In the genomic region with DNA sequence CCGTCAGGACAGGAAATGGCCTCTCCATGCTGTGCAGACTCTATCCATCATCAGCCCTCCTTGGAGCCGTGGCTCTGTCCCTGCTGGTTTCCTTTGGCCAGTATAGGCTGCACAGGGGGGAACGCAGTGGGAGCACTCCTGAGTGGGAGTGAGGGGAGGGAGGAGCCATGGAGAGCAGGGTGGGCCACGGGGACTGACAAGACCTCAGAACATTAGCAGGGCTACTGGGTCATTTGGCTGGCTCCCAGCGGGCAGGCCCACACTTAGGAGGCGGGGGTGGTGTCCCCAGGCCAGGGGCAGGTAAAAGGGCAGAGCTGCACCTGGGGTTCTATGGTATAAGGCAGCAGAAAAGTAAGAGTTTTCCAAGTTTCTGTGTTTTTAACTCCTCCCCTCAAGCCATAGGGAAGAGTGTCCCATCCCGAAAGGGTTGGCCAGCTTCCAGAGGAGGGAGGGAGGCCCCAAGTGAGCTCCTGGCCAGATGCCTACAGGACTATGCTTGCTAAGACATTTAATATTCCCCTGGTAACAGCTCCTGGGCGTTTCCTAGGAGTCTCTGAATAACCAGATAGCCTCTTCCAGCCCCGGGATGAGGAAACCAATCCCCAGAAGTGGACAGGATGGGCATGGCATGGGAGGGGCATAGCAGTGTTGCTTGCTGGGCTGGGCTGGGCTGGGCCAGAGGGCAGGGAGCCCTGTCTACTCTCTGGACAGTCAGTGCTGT, we compare ENCODE assay signal across 11 cellular contexts. TPM values are rescaled to one million over a fixed set of nuclear protein-coding genes. Genes with fewer than 3 reads are reported as not detected.
A peak's percentile ranks its signal among the peaks of the same experiment; 100 is the strongest.
DNase-seq lines count a peak whose midpoint lies in the region; ATAC-seq and TF ChIP-seq lines count a peak whose summit lies in the region.
"Had no signal": no experiment of that assay in that cellular context is flagged by ENCODE, and none has a peak within 500 bp of the region (broad histone marks: within the 10 kb centered on the region; RNA-seq: fewer than 3 reads in every experiment).

No MANE protein-coding gene starts in this region.

- H3K4me3 ChIP-seq in upper lobe of right lung, result no peak overlapping the region

- intact Hi-C loops in upper lobe of right lung (cut with DNase I), result no loop called here

- no peaks in the 10 kb centered on the region for H3K36me3 ChIP-seq in upper lobe of right lung

- no peak for TF ChIP-seq CTCF in upper lobe of right lung (IDR thresholded peaks at IDR 0.05)

- peaks cover 5% of the 10 kb centered on the region for H3K4me1 ChIP-seq in upper lobe of right lung

- no peak overlapping the region for H3K27ac ChIP-seq in upper lobe of right lung
- H3K27ac ChIP-seq: C4-2B had no signal

- ATAC-seq in upper lobe of right lung (peak; percentile 65), GM21360 (IDR thresholded peaks at IDR 0.05; ENCODE audit: unreplicated experiment) (no peak), HG02981 (IDR thresholded peaks at IDR 0.05; ENCODE audit: unreplicated experiment) (no peak)

- no peaks in the 10 kb centered on the region for H3K27me3 ChIP-seq in upper lobe of right lung

- no peaks in the 10 kb centered on the region for H3K9me3 ChIP-seq in upper lobe of right lung

- DNase-seq in activated CD4-positive, alpha-beta T cell treated with anti-CD3 and anti-CD28 coated beads for 48 hours, result peak; percentile 1
- DNase-seq in activated CD4-positive, alpha-beta T cell treated with anti-CD3 and anti-CD28 coated beads for 4 hours, result no peak
- DNase-seq in amniotic stem cell (lab: John Stamatoyannopoulos, UW) (peak; percentile 76), islet precursor cell (peak; percentile 54), upper lobe of right lung (no peak), NOMO-1 treated with dmso at 0.1 percent for 144 hours (lab: John Stamatoyannopoulos, UW; ENCODE audit: unreplicated experiment) (no peak)
- DNase-seq: activated naive CD8-positive, alpha-beta T cell treated with anti-CD3 and anti-CD28 coated beads for 36 hours; NCI-H526 treated with DMSO at 0.1 percent for 48 hours had no signal

RNA-seq across cellular contexts. Expression of gene OPN4, which starts 5.5 kb away (rescaled TPM):
- not detected for total RNA-seq in upper lobe of right lung
- total RNA-seq: activated naive CD8-positive, alpha-beta T cell treated with anti-CD3 and anti-CD28 coated beads for 36 hours had no signal

RNA-seq across cellular contexts. Expression of gene LDB3, which starts 19.4 kb away (rescaled TPM):
- 2.5 TPM for total RNA-seq in upper lobe of right lung

Comparison
In these comparisons a context has a peak if more than half of its experiments do, and no peak if none do; other contexts are left out.
1. DNase-seq: peak in activated CD4-positive, alpha-beta T cell treated with anti-CD3 and anti-CD28 coated beads for 48 hours (single experiment), amniotic stem cell (single experiment) and islet precursor cell (single experiment); none in activated CD4-positive, alpha-beta T cell treated with anti-CD3 and anti-CD28 coated beads for 4 hours (0 of 2), upper lobe of right lung (single experiment) and NOMO-1 treated with dmso at 0.1 percent for 144 hours (single experiment).